Comparison of ENCODE assay signal across 8 cellular contexts in genomic region chr14:95500772-95501401, GRCh38. TPM values are rescaled to one million over a fixed set of nuclear protein-coding genes. Genes with fewer than 3 reads are reported as not detected.
A peak's percentile ranks its signal among the peaks of the same experiment; 100 is the strongest.
DNase-seq lines count a peak whose midpoint lies in the region; ATAC-seq and TF ChIP-seq lines count a peak whose summit lies in the region.

No MANE protein-coding gene starts in this region.

- H3K9me3 ChIP-seq in T-helper 17 cell (ENCODE audit: control insufficient read depth, low read length, poor library complexity, severe bottlenecking) (no peaks in the 10 kb centered on the region), sigmoid colon (no peaks in the 10 kb centered on the region)

- intact Hi-C loops in sigmoid colon (cut with DNase I) = no loop called here

- H3K4me3 ChIP-seq in fibroblast of villous mesenchyme (ENCODE audit: low read depth, low read length) (no peak overlapping the region), sigmoid colon (no peak overlapping the region)

- H3K36me3 Mint-ChIP-seq in T-helper 17 cell (ENCODE audit: low read depth) (peaks cover 9% of the 10 kb centered on the region), immature natural killer cell (peaks cover 8 to 14% (median 14%) of the 10 kb centered on the region in 3 donors)

- H3K4me1 ChIP-seq in sigmoid colon = peaks cover 0 to 46% (median 40%) of the 10 kb centered on the region in 4 donors

- TF ChIP-seq EP300 in sigmoid colon (IDR thresholded peaks at IDR 0.05) = no peak

- H3K27ac Mint-ChIP-seq in T-helper 17 cell (peak overlapping the region; percentile 74), immature natural killer cell (no peak overlapping the region)

- WGBS in sigmoid colon, 2 donors = 81 to 88% methylated on average over 14 of the region's 14 CpGs

- ATAC-seq in T-helper 17 cell (no peak), GM19455 (IDR thresholded peaks at IDR 0.05; ENCODE audit: unreplicated experiment) (no peak), HG03432 (IDR thresholded peaks at IDR 0.05; ENCODE audit: unreplicated experiment) (no peak)

- DNase-seq in Daoy (ENCODE audit: low read depth) (peak; percentile 69), T-helper 17 cell (no peak), fibroblast of villous mesenchyme (ENCODE audit: low read depth) (peak; percentile 77), sigmoid colon (no peak), immature natural killer cell (no peak), UCSD-AML1 (lab: John Stamatoyannopoulos, UW; ENCODE audit: unreplicated experiment) (no peak)

- TF ChIP-seq CTCF in fibroblast of villous mesenchyme (IDR thresholded peaks at IDR 0.05; ENCODE audit: insufficient read depth, low read depth, low read length) = peak; percentile 2
- TF ChIP-seq CTCF in sigmoid colon (IDR thresholded peaks at IDR 0.05) = no peak

- H3K27me3 ChIP-seq in sigmoid colon = no peaks in the 10 kb centered on the region

- peak overlapping the region; percentile 18 to 40 (median 31) for H3K27ac ChIP-seq in sigmoid colon

- H3K4me1 Mint-ChIP-seq in T-helper 17 cell = peaks cover 56% of the 10 kb centered on the region
- peaks cover 24 to 28% of the 10 kb centered on the region in 2 donors for H3K4me1 Mint-ChIP-seq in immature natural killer cell

- H3K4me3 Mint-ChIP-seq in T-helper 17 cell = peak overlapping the region; percentile 53
- no peak overlapping the region for H3K4me3 Mint-ChIP-seq in immature natural killer cell

- TF ChIP-seq POLR2A in sigmoid colon (IDR thresholded peaks at IDR 0.05) = no peak

- H3K27me3 Mint-ChIP-seq in T-helper 17 cell = no peaks in the 10 kb centered on the region
- no peaks in the 10 kb centered on the region for H3K27me3 Mint-ChIP-seq in immature natural killer cell (ENCODE audit: low read depth in 3 of 3)

- no peaks in the 10 kb centered on the region for H3K9me3 Mint-ChIP-seq in immature natural killer cell

- H3K36me3 ChIP-seq in sigmoid colon = no peaks in the 10 kb centered on the region

RNA-seq across cellular contexts. Expression of gene SYNE3, which starts 15.6 kb away (rescaled TPM):
- 0.54 and 1.5 TPM in 2 replicates for total RNA-seq in Daoy (2014; rRNA removed; shearing (Covaris generic))
- 10 to 100 TPM; 59.6 to 64.8 TPM for total RNA-seq in T-helper 17 cell
- total RNA-seq in fibroblast of villous mesenchyme = 6.5 and 10.0 TPM in 2 replicates
- total RNA-seq in sigmoid colon = 10 to 100 TPM in 2 of 4 donors, 1 to 10 TPM in 2; 5.6 to 11.8 (median 9.9) TPM
- 1 to 10 TPM in 2 of 3 donors, under 1 TPM in 1; 0.69 to 6.3 (median 1.8) TPM for polyA plus RNA-seq in sigmoid colon
- polyA plus RNA-seq in immature natural killer cell = 1 to 10 TPM in 2 of 3 donors, not detected in 1; 1.0 to 1.4 TPM

RNA-seq across cellular contexts. Expression of gene GLRX5, which starts 34.0 kb away (rescaled TPM):
- 90.1 and 93.3 TPM in 2 replicates for total RNA-seq in Daoy (2014; rRNA removed; shearing (Covaris generic))
- 10 to 100 TPM; 14.8 to 17.7 TPM for total RNA-seq in T-helper 17 cell
- 27.7 and 35.8 TPM in 2 replicates for total RNA-seq in fibroblast of villous mesenchyme
- total RNA-seq in sigmoid colon = 10 to 100 TPM; 30.5 to 61.4 (median 44.3) TPM
- polyA plus RNA-seq in sigmoid colon = 10 to 100 TPM; 45.7 to 97.1 (median 76.9) TPM
- 10 to 100 TPM; 54.5 to 87.1 (median 81.7) TPM for polyA plus RNA-seq in immature natural killer cell

Comparison
In these comparisons a context has a peak if more than half of its experiments do, and no peak if none do; other contexts are left out.
1. DNase-seq: peak in Daoy (single experiment) and fibroblast of villous mesenchyme (single experiment); none in T-helper 17 cell (0 of 3), sigmoid colon (single experiment), immature natural killer cell (0 of 3) and UCSD-AML1 (single experiment).